Comparison of ENCODE assay signal across 10 cellular contexts in genomic region chr10:105971460-105971859, GRCh38.
"Had no signal": no experiment of that assay in that cellular context is flagged by ENCODE, and none has a peak within 500 bp of the region (broad histone marks: within the 10 kb centered on the region; RNA-seq: fewer than 3 reads in every experiment).

No MANE protein-coding gene starts in this region.

- H3K4me3 ChIP-seq: GM23248, GM23338, HAP-1 had no signal

- H3K4me2 ChIP-seq: GM23338 had no signal

- H3K9ac ChIP-seq: GM23248 had no signal

- H3K4me1 ChIP-seq: HAP-1 had no signal

- DNase-seq: GM23248, GOT3, H7, H9, HCEC 1CT, HFFc6 had no signal

- H2AFZ ChIP-seq: GM23248, GM23338 had no signal

- ATAC-seq: GM23338, HCT116 had no signal

- H3K9me3 ChIP-seq: HAP-1 had no signal

- H3K36me3 ChIP-seq: HAP-1 had no signal

- H3K27ac ChIP-seq: GM23248 had no signal

- FAIRE-seq: H54 had no signal
